In the genomic region with DNA sequence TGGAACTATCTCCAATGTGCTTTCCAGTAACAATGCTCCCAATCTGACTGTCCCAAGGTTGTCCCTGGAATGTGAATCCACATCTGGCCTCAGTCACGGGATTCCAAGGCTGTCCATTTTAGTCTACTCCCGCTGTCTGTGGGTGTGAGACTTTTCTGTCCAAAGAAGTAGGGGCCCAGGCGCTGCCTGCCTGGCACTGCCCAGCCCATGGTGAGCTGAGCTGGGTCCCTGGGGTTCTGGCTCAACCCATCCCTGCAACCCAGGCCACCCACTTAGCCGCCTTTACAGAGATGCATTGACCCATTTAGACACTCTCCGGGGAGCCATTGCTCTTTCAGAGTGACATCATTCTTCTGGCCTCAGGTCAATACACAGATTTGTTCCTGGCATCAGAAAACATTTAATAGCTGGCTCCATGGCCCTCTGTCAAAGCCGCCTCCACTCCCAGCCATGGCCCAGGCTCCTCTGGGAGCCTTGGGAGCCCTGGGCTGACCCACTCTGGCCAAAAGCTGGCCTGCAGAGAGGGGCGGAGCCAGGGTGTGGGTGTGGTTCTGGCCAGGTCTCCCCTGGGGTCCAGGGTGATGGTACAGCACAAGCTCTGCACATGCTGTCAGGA, we compare ENCODE assay signal across 29 cellular contexts. TPM values are rescaled to one million over a fixed set of nuclear protein-coding genes. Genes with fewer than 3 reads are reported as not detected.
DNase-seq lines count a peak whose midpoint lies in the region; ATAC-seq and TF ChIP-seq lines count a peak whose summit lies in the region.
"Had no signal": no experiment of that assay in that cellular context is flagged by ENCODE, and none has a peak within 500 bp of the region (broad histone marks: within the 10 kb centered on the region; RNA-seq: fewer than 3 reads in every experiment).

No MANE protein-coding gene starts in this region.

- DNase-seq in AG10803 (ENCODE audit: low read depth) (peak; percentile 4), NCI-H446 treated with DMSO at 0.1 percent for 48 hours (lab: John Stamatoyannopoulos, UW) (peak; percentile 71), heart left ventricle (peak in 4 of 5 donors; percentile 19 to 65 (median 37)), gastrocnemius medialis (peak in 1 of 2 donors; percentile 27), T-helper 9 cell (no peak), NCI-H2171 (lab: John Stamatoyannopoulos, UW) (no peak)
- no peak for DNase-seq in activated CD8-positive, alpha-beta memory T cell treated with anti-CD3 and anti-CD28 coated beads, Interleukin-2, amount 10 ng/mL, durations not matched to agents 7 days and 5 days
- DNase-seq: activated CD4-positive, CD25-positive, alpha-beta regulatory T cell treated with anti-CD3 and anti-CD28 coated beads, Interleukin-2, amount 50 U/mL, for 72 hours; activated naive CD4-positive, alpha-beta T cell treated with anti-CD3 and anti-CD28 coated beads for 36 hours; activated T-cell treated with anti-CD3 and anti-CD28 coated beads, Interleukin-2, amount 50 U/mL, for 4 hours; DMS153; effector CD8-positive, alpha-beta T cell; GF-D8; IMR-90; left colon; NCI-H2227 treated with DMSO at 0.1 percent for 48 hours; stimulated activated CD4-positive, alpha-beta T cell treated with anti-CD3 and anti-CD28 coated beads, Interleukin-4, amount 100 ng/mL, for 1 hour; stomach had no signal

- no peaks in the 10 kb centered on the region for H3K36me3 Mint-ChIP-seq in activated CD8-positive, alpha-beta memory T cell treated with anti-CD3 and anti-CD28 coated beads, Interleukin-2, amount 10 ng/mL, durations not matched to agents 7 days and 5 days
- H3K36me3 Mint-ChIP-seq: mesothelial cell of epicardium; natural killer cell treated with Interleukin-12 subunit alpha and Interleukin-12 subunit beta and Interleukin-15 and Interleukin-18, amount 100 ng/mL, for 72 hours had no signal

- peaks cover 0 to 17% (median 0%) of the 10 kb centered on the region in 12 donors for H3K4me1 ChIP-seq in heart left ventricle
- H3K4me1 ChIP-seq in gastrocnemius medialis = no peaks in the 10 kb centered on the region
- H3K4me1 ChIP-seq: parathyroid adenoma, stomach had no signal

- H3K27ac ChIP-seq in heart left ventricle (no peak overlapping the region), gastrocnemius medialis (no peak overlapping the region)
- H3K27ac ChIP-seq: ascending aorta, C4-2B, parathyroid adenoma, SK-N-MC, skin epidermis, stomach had no signal

- TF ChIP-seq POLR2A in heart left ventricle (IDR thresholded peaks at IDR 0.05) (no peak), gastrocnemius medialis (IDR thresholded peaks at IDR 0.05) (no peak)

- intact Hi-C loops in heart left ventricle (cut with DNase I) = loop anchor here in 4 of 10 donors (5.0 to 10.0 kb wide), 5 partner anchors 659 to 1091 kb away; no protein-coding TSS in a partner anchor
- intact Hi-C loops in gastrocnemius medialis (cut with DNase I; ENCODE audit: low total_unique reads) = no loop called here

- no peak overlapping the region for H3K4me3 Mint-ChIP-seq in activated CD8-positive, alpha-beta memory T cell treated with anti-CD3 and anti-CD28 coated beads, Interleukin-2, amount 10 ng/mL, durations not matched to agents 7 days and 5 days
- H3K4me3 Mint-ChIP-seq: activated naive CD4-positive, alpha-beta T cell treated with anti-CD3 and anti-CD28 coated beads for 36 hours; activated T-cell treated with anti-CD3 and anti-CD28 coated beads, Interleukin-2, amount 50 U/mL, for 4 hours; mesothelial cell of epicardium; natural killer cell treated with Interleukin-12 subunit alpha and Interleukin-12 subunit beta and Interleukin-15 and Interleukin-18, amount 100 ng/mL, for 72 hours had no signal

- H3K36me3 ChIP-seq in heart left ventricle (no peaks in the 10 kb centered on the region), gastrocnemius medialis (no peaks in the 10 kb centered on the region)
- H3K36me3 ChIP-seq: ascending aorta, stomach had no signal

- H3K4me3 ChIP-seq in AG10803 (ENCODE audit: low read length) (no peak overlapping the region), heart left ventricle (no peak overlapping the region), gastrocnemius medialis (no peak overlapping the region)
- H3K4me3 ChIP-seq: ascending aorta, SK-N-MC, skin epidermis, stomach had no signal

- TF ChIP-seq CTCF in AG10803 (conservative IDR thresholded peaks at IDR 0.05; ENCODE audit: low read length) (no peak), heart left ventricle (IDR thresholded peaks at IDR 0.05) (no peak), gastrocnemius medialis (IDR thresholded peaks at IDR 0.05 in 4 of 5, conservative IDR thresholded peaks at IDR 0.05 in 1 of 5) (no peak)

- CTCF ChIA-PET in activated CD8-positive, alpha-beta memory T cell treated with anti-CD3 and anti-CD28 coated beads, Interleukin-2, amount 10 ng/mL, durations not matched to agents 7 days and 5 days (lab: Charles Lee) = interaction anchor here (1.4 to 2.9 kb wide), 2 partner anchors 26 to 922 kb away, joined by 3 to 11 read pairs; no protein-coding TSS in a partner anchor

- H3K9me3 ChIP-seq in heart left ventricle (no peaks in the 10 kb centered on the region), gastrocnemius medialis (no peaks in the 10 kb centered on the region)
- H3K9me3 ChIP-seq: ascending aorta, stomach had no signal

- in situ Hi-C loops in gastrocnemius medialis (cut with MboI; ENCODE audit: low sequenced_read_pairs in 4 of 4) = loop anchor here in 2 of 4 donors (25.0 kb wide), 1 partner anchor 229 kb away; no protein-coding TSS in a partner anchor

- no peaks in the 10 kb centered on the region for H3K9me3 Mint-ChIP-seq in activated CD8-positive, alpha-beta memory T cell treated with anti-CD3 and anti-CD28 coated beads, Interleukin-2, amount 10 ng/mL, durations not matched to agents 7 days and 5 days (ENCODE audit: low read depth)
- H3K9me3 Mint-ChIP-seq: activated naive CD4-positive, alpha-beta T cell treated with anti-CD3 and anti-CD28 coated beads for 36 hours; activated T-cell treated with anti-CD3 and anti-CD28 coated beads, Interleukin-2, amount 50 U/mL, for 4 hours; mesothelial cell of epicardium; natural killer cell treated with Interleukin-12 subunit alpha and Interleukin-12 subunit beta and Interleukin-15 and Interleukin-18, amount 100 ng/mL, for 72 hours had no signal

- H3K27ac Mint-ChIP-seq in activated CD8-positive, alpha-beta memory T cell treated with anti-CD3 and anti-CD28 coated beads, Interleukin-2, amount 10 ng/mL, durations not matched to agents 7 days and 5 days = no peak overlapping the region
- H3K27ac Mint-ChIP-seq: activated naive CD4-positive, alpha-beta T cell treated with anti-CD3 and anti-CD28 coated beads for 36 hours; mesothelial cell of epicardium; natural killer cell treated with Interleukin-12 subunit alpha and Interleukin-12 subunit beta and Interleukin-15 and Interleukin-18, amount 100 ng/mL, for 72 hours had no signal

- ATAC-seq in heart left ventricle = peak; percentile 48 to 85 (median 70)
- peak; percentile 41 to 45 for ATAC-seq in gastrocnemius medialis
- no peak for ATAC-seq in HG03565 (IDR thresholded peaks at IDR 0.05; ENCODE audit: unreplicated experiment)
- ATAC-seq in activated CD8-positive, alpha-beta memory T cell treated with anti-CD3 and anti-CD28 coated beads, Interleukin-2, amount 10 ng/mL, durations not matched to agents 7 days and 5 days = no peak
- ATAC-seq: activated T-cell treated with anti-CD3 and anti-CD28 coated beads, Interleukin-2, amount 50 U/mL, for 4 hours; left colon had no signal

- H3K27me3 ChIP-seq in heart left ventricle = peaks cover 0 to 37% (median 2%) of the 10 kb centered on the region in 9 donors
- H3K27me3 ChIP-seq in gastrocnemius medialis = peaks cover 4 to 22% (median 9%) of the 10 kb centered on the region in 3 donors
- H3K27me3 ChIP-seq: ascending aorta had no signal

- H3K27me3 Mint-ChIP-seq in activated CD8-positive, alpha-beta memory T cell treated with anti-CD3 and anti-CD28 coated beads, Interleukin-2, amount 10 ng/mL, durations not matched to agents 7 days and 5 days = peaks cover 4% of the 10 kb centered on the region

- H3K4me1 Mint-ChIP-seq in activated CD8-positive, alpha-beta memory T cell treated with anti-CD3 and anti-CD28 coated beads, Interleukin-2, amount 10 ng/mL, durations not matched to agents 7 days and 5 days = no peaks in the 10 kb centered on the region
- H3K4me1 Mint-ChIP-seq: mesothelial cell of epicardium had no signal

- 47 to 61% (median 51%) methylated on average over 5 to 7 of the region's 7 CpGs for WGBS in heart left ventricle, 4 donors

RNA-seq across cellular contexts. Expression of gene PAX7, which starts 47.2 kb away (rescaled TPM):
- not detected for total RNA-seq in heart left ventricle
- polyA plus RNA-seq in heart left ventricle = not detected
- 1 to 10 TPM; 1.8 to 5.1 (median 3.9) TPM for total RNA-seq in gastrocnemius medialis
- not detected for total RNA-seq in activated CD8-positive, alpha-beta memory T cell treated with anti-CD3 and anti-CD28 coated beads, Interleukin-2, amount 10 ng/mL, durations not matched to agents 7 days and 5 days
- total RNA-seq: activated naive CD4-positive, alpha-beta T cell treated with anti-CD3 and anti-CD28 coated beads for 36 hours; activated T-cell treated with anti-CD3 and anti-CD28 coated beads, Interleukin-2, amount 50 U/mL, for 4 hours; ascending aorta; chondrocyte; IMR-90; left colon; MCF 10A; mesothelial cell of epicardium; natural killer cell treated with Interleukin-12 subunit alpha and Interleukin-12 subunit beta and Interleukin-15 and Interleukin-18, amount 100 ng/mL, for 72 hours; stomach had no signal
- polyA plus RNA-seq: esophagus, IMR-90, stomach had no signal

Comparison
In these comparisons a context has a peak if more than half of its experiments do, and no peak if none do; other contexts are left out.
1. DNase-seq: peak in AG10803 (single experiment), NCI-H446 treated with DMSO at 0.1 percent for 48 hours (single experiment) and heart left ventricle (4 of 5); none in T-helper 9 cell (single experiment), NCI-H2171 (single experiment) and activated CD8-positive, alpha-beta memory T cell treated with anti-CD3 and anti-CD28 coated beads, Interleukin-2, amount 10 ng/mL, durations not matched to agents 7 days and 5 days (single experiment).
2. ATAC-seq: peak in heart left ventricle (4 of 4) and gastrocnemius medialis (2 of 2); none in HG03565 (single experiment) and activated CD8-positive, alpha-beta memory T cell treated with anti-CD3 and anti-CD28 coated beads, Interleukin-2, amount 10 ng/mL, durations not matched to agents 7 days and 5 days (single experiment).